In genomic region chr7:128934361-128935352, GRCh38 we compare ENCODE assay signal across 11 cellular contexts. TPM values are rescaled to one million over a fixed set of nuclear protein-coding genes. Genes with fewer than 3 reads are reported as not detected.
A peak's percentile ranks its signal among the peaks of the same experiment; 100 is the strongest.
DNase-seq lines count a peak whose midpoint lies in the region; ATAC-seq and TF ChIP-seq lines count a peak whose summit lies in the region.
"Had no signal": no experiment of that assay in that cellular context is flagged by ENCODE, and none has a peak within 500 bp of the region (broad histone marks: within the 10 kb centered on the region; RNA-seq: fewer than 3 reads in every experiment).

No MANE protein-coding gene starts in this region.

- peak; percentile 76 for DNase-seq in GM12864 (ENCODE audit: low read depth)
- DNase-seq in cardiac septum (ENCODE audit: low spot score): peak; percentile 71
- DNase-seq in NCI-H510A treated with DMSO at 0.1 percent for 48 hours (lab: John Stamatoyannopoulos, UW): no peak
- DNase-seq in NCI-H2107 treated with DMSO at 0.1 percent for 48 hours (lab: John Stamatoyannopoulos, UW; ENCODE audit: unreplicated experiment): no peak
- DNase-seq in activated CD4-positive, alpha-beta T cell treated with anti-CD3 and anti-CD28 coated beads, Interleukin-2, amount 50 U/mL, for 1 hour: no peak
- DNase-seq: activated T-cell treated with anti-CD3 and anti-CD28 coated beads, Interleukin-2, amount 50 U/mL, for 1 hour; CD4-positive, CD25-positive, alpha-beta regulatory T cell; GOT3 had no signal

- intact Hi-C loops in cardiac septum (cut with DNase I): no loop called here

- H3K4me3 ChIP-seq in GM12864 (ENCODE audit: low read depth, low read length): peak overlapping the region; percentile 21

- TF ChIP-seq CTCF in GM12864 (IDR thresholded peaks at IDR 0.05; ENCODE audit: low read depth, low read length, missing control alignments): no peak

- ATAC-seq in GM19463 (IDR thresholded peaks at IDR 0.05; ENCODE audit: unreplicated experiment): peak; percentile 26
- peak; percentile 36 for ATAC-seq in HG03139 (IDR thresholded peaks at IDR 0.05; ENCODE audit: unreplicated experiment)
- ATAC-seq in GM19467 (IDR thresholded peaks at IDR 0.05; ENCODE audit: unreplicated experiment): no peak

RNA-seq across cellular contexts. Expression of gene IRF5, which starts 3.1 kb away (rescaled TPM):
- total RNA-seq in cardiac septum: 1.6 TPM

RNA-seq across cellular contexts. Expression of gene KCP, which starts 24.1 kb away (rescaled TPM):
- 0.35 TPM for total RNA-seq in cardiac septum

Comparison
In these comparisons a context has a peak if more than half of its experiments do, and no peak if none do; other contexts are left out.
1. DNase-seq: peak in GM12864 (single experiment) and cardiac septum (single experiment); none in NCI-H510A treated with DMSO at 0.1 percent for 48 hours (single experiment), NCI-H2107 treated with DMSO at 0.1 percent for 48 hours (single experiment) and activated CD4-positive, alpha-beta T cell treated with anti-CD3 and anti-CD28 coated beads, Interleukin-2, amount 50 U/mL, for 1 hour (single experiment).